In the genomic region with DNA sequence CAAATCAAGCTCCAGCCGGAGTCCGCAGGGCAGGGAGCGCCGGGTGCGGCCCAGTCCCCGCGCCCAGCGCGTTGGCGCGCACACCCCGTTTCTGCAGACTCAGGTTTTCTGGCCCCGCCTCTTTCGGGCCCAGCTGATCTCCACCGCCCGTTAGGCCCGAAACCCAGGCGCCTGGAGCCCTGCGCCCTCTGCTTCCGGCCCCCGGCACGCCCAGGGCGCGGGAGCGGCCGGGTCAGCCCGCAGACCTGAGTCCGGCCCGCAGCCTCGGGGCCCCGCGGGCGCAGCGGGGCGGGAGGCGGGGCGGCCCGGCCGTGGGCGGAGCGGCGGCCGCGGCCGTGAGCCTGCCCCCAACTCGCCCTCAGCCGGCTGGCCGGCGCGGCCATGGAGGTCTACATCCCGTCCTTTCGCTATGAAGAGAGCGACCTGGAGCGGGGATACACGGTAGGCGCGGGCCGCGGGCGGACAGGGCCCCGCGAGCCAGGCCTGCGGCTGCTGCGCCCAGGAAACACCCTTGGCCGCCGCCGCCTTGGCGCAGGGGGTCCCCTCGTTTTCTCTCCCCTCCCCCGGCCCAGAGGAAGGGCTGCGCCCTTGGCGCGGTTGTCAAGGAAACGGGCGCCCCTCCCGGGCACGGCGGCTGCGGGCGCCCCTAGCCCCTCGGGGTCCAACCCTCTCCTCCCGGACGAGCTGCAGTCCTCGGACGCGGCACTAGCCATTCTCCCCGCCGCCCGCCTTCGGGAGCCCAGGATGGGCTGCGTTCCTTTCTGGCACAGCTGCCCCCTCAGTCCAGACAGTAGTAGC, we compare ENCODE assay signal across 1 cellular context.
TF ChIP-seq lines count a peak whose summit lies in the region.

A gene with protein sequence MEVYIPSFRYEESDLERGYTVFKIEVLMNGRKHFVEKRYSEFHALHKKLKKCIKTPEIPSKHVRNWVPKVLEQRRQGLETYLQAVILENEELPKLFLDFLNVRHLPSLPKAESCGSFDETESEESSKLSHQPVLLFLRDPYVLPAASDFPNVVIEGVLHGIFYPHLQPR (plus strand): TSS at position 361 of the 798 bp plus-strand sequence. CDS start 21 bp downstream, at position 382.

TF ChIP-seq in K562, 482 proteins besides CTCF, POLR2A, EP300 and RAD21 (continued from another document and continues in another):
- no peak for TF ChIP-seq ZSCAN29 (IDR thresholded peaks at IDR 0.05)
- TF ChIP-seq CXXC5 (CRISPR knock-in tag; IDR thresholded peaks at IDR 0.05) = peak; percentile 86
- peak; percentile 18 for TF ChIP-seq RBBP5 (IDR thresholded peaks at IDR 0.05; ENCODE audit: borderline replicate concordance, insufficient read depth, low read length, poor library complexity, severe bottlenecking)
- TF ChIP-seq, protein P1, sequence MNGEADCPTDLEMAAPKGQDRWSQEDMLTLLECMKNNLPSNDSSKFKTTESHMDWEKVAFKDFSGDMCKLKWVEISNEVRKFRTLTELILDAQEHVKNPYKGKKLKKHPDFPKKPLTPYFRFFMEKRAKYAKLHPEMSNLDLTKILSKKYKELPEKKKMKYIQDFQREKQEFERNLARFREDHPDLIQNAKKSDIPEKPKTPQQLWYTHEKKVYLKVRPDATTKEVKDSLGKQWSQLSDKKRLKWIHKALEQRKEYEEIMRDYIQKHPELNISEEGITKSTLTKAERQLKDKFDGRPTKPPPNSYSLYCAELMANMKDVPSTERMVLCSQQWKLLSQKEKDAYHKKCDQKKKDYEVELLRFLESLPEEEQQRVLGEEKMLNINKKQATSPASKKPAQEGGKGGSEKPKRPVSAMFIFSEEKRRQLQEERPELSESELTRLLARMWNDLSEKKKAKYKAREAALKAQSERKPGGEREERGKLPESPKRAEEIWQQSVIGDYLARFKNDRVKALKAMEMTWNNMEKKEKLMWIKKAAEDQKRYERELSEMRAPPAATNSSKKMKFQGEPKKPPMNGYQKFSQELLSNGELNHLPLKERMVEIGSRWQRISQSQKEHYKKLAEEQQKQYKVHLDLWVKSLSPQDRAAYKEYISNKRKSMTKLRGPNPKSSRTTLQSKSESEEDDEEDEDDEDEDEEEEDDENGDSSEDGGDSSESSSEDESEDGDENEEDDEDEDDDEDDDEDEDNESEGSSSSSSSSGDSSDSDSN (IDR thresholded peaks at IDR 0.05; ENCODE audit: borderline replicate concordance in 1 of 2, low read depth in 2 of 2, low read length in 2 of 2) = peak; percentile 66 to 86; a peak in 3 of 4 replicates
- peak; percentile 69 for TF ChIP-seq TAF9B (IDR thresholded peaks at IDR 0.05; ENCODE audit: partially characterized antibody)
- TF ChIP-seq, protein P2, sequence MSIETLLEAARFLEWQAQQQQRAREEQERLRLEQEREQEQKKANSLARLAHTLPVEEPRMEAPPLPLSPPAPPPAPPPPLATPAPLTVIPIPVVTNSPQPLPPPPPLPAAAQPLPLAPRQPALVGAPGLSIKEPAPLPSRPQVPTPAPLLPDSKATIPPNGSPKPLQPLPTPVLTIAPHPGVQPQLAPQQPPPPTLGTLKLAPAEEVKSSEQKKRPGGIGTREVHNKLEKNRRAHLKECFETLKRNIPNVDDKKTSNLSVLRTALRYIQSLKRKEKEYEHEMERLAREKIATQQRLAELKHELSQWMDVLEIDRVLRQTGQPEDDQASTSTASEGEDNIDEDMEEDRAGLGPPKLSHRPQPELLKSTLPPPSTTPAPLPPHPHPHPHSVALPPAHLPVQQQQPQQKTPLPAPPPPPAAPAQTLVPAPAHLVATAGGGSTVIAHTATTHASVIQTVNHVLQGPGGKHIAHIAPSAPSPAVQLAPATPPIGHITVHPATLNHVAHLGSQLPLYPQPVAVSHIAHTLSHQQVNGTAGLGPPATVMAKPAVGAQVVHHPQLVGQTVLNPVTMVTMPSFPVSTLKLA (conservative IDR thresholded peaks at IDR 0.05) = peak in 1 of 2 experiments; percentile 54; a peak in 1 of 4 replicates
- TF ChIP-seq HNRNPUL1 (IDR thresholded peaks at IDR 0.05; ENCODE audit: low read length) = no peak
- TF ChIP-seq USF2 (CRISPR knock-in tag; IDR thresholded peaks at IDR 0.05) = peak; percentile 17; the same call in 1 of the 2 replicates
- peak; percentile 96 for TF ChIP-seq ZFX (CRISPR knock-in tag; IDR thresholded peaks at IDR 0.05)
- no peak for TF ChIP-seq SMAD3 (CRISPR knock-in tag; conservative IDR thresholded peaks at IDR 0.05)
- peak; percentile 88 for TF ChIP-seq MAFK (IDR thresholded peaks at IDR 0.05; ENCODE audit: low read length)
- TF ChIP-seq, protein P3, sequence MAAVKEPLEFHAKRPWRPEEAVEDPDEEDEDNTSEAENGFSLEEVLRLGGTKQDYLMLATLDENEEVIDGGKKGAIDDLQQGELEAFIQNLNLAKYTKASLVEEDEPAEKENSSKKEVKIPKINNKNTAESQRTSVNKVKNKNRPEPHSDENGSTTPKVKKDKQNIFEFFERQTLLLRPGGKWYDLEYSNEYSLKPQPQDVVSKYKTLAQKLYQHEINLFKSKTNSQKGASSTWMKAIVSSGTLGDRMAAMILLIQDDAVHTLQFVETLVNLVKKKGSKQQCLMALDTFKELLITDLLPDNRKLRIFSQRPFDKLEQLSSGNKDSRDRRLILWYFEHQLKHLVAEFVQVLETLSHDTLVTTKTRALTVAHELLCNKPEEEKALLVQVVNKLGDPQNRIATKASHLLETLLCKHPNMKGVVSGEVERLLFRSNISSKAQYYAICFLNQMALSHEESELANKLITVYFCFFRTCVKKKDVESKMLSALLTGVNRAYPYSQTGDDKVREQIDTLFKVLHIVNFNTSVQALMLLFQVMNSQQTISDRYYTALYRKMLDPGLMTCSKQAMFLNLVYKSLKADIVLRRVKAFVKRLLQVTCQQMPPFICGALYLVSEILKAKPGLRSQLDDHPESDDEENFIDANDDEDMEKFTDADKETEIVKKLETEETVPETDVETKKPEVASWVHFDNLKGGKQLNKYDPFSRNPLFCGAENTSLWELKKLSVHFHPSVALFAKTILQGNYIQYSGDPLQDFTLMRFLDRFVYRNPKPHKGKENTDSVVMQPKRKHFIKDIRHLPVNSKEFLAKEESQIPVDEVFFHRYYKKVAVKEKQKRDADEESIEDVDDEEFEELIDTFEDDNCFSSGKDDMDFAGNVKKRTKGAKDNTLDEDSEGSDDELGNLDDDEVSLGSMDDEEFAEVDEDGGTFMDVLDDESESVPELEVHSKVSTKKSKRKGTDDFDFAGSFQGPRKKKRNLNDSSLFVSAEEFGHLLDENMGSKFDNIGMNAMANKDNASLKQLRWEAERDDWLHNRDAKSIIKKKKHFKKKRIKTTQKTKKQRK (IDR thresholded peaks at IDR 0.05; ENCODE audit: borderline replicate concordance, low read depth, low read length) = no peak
- TF ChIP-seq, protein P4, sequence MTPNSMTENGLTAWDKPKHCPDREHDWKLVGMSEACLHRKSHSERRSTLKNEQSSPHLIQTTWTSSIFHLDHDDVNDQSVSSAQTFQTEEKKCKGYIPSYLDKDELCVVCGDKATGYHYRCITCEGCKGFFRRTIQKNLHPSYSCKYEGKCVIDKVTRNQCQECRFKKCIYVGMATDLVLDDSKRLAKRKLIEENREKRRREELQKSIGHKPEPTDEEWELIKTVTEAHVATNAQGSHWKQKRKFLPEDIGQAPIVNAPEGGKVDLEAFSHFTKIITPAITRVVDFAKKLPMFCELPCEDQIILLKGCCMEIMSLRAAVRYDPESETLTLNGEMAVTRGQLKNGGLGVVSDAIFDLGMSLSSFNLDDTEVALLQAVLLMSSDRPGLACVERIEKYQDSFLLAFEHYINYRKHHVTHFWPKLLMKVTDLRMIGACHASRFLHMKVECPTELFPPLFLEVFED (CRISPR knock-in tag; conservative IDR thresholded peaks at IDR 0.05) = no peak
- peak in 1 of 2 experiments; percentile 91; a peak in 1 of 4 replicates for TF ChIP-seq NONO (IDR thresholded peaks at IDR 0.05; ENCODE audit: low read depth in 2 of 2, low read length in 1 of 2)
- TF ChIP-seq NR2C2 (CRISPR knock-in tag; IDR thresholded peaks at IDR 0.05) = no peak
- TF ChIP-seq NR2C2 (tag; IDR thresholded peaks at IDR 0.05) = peak; percentile 5; the same call in 1 of the 2 replicates
- TF ChIP-seq PCBP1 (IDR thresholded peaks at IDR 0.05; ENCODE audit: low read depth, low read length, poor library complexity, severe bottlenecking) = peak; percentile 72
- no peak for TF ChIP-seq IRF2 (CRISPR knock-in tag; IDR thresholded peaks at IDR 0.05)
- TF ChIP-seq ATF7 (IDR thresholded peaks at IDR 0.05) = peak; percentile 23; the same call in 1 of the 2 replicates
- no peak for TF ChIP-seq DNMT1 (IDR thresholded peaks at IDR 0.05)
- no peak for TF ChIP-seq STAT5A (IDR thresholded peaks at IDR 0.05; ENCODE audit: borderline replicate concordance, low read length)
- TF ChIP-seq HMGN3 (IDR thresholded peaks at IDR 0.05; ENCODE audit: borderline replicate concordance, extremely low read depth, insufficient read length, low read depth, low read length) = peak; percentile 80
- TF ChIP-seq SMAD4 (CRISPR knock-in tag; conservative IDR thresholded peaks at IDR 0.05) = peak; percentile 77
- peak; percentile 23 for TF ChIP-seq TAF1 (IDR thresholded peaks at IDR 0.05; ENCODE audit: control insufficient read depth, extremely low read depth, insufficient read depth, low read length, severe bottlenecking)
- TF ChIP-seq TCFL5 (CRISPR knock-in tag; conservative IDR thresholded peaks at IDR 0.05) = no peak
- peak; percentile 6 for TF ChIP-seq TBP (optimal IDR thresholded peaks at IDR 0.05; ENCODE audit: low read depth, low read length)
- TF ChIP-seq, protein P5, sequence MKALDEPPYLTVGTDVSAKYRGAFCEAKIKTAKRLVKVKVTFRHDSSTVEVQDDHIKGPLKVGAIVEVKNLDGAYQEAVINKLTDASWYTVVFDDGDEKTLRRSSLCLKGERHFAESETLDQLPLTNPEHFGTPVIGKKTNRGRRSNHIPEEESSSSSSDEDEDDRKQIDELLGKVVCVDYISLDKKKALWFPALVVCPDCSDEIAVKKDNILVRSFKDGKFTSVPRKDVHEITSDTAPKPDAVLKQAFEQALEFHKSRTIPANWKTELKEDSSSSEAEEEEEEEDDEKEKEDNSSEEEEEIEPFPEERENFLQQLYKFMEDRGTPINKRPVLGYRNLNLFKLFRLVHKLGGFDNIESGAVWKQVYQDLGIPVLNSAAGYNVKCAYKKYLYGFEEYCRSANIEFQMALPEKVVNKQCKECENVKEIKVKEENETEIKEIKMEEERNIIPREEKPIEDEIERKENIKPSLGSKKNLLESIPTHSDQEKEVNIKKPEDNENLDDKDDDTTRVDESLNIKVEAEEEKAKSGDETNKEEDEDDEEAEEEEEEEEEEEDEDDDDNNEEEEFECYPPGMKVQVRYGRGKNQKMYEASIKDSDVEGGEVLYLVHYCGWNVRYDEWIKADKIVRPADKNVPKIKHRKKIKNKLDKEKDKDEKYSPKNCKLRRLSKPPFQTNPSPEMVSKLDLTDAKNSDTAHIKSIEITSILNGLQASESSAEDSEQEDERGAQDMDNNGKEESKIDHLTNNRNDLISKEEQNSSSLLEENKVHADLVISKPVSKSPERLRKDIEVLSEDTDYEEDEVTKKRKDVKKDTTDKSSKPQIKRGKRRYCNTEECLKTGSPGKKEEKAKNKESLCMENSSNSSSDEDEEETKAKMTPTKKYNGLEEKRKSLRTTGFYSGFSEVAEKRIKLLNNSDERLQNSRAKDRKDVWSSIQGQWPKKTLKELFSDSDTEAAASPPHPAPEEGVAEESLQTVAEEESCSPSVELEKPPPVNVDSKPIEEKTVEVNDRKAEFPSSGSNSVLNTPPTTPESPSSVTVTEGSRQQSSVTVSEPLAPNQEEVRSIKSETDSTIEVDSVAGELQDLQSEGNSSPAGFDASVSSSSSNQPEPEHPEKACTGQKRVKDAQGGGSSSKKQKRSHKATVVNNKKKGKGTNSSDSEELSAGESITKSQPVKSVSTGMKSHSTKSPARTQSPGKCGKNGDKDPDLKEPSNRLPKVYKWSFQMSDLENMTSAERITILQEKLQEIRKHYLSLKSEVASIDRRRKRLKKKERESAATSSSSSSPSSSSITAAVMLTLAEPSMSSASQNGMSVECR (CRISPR knock-in tag; IDR thresholded peaks at IDR 0.05) = 0 out of 2 replicates have a peak, but pooled peaks have one; percentile 21
- TF ChIP-seq, protein P6, sequence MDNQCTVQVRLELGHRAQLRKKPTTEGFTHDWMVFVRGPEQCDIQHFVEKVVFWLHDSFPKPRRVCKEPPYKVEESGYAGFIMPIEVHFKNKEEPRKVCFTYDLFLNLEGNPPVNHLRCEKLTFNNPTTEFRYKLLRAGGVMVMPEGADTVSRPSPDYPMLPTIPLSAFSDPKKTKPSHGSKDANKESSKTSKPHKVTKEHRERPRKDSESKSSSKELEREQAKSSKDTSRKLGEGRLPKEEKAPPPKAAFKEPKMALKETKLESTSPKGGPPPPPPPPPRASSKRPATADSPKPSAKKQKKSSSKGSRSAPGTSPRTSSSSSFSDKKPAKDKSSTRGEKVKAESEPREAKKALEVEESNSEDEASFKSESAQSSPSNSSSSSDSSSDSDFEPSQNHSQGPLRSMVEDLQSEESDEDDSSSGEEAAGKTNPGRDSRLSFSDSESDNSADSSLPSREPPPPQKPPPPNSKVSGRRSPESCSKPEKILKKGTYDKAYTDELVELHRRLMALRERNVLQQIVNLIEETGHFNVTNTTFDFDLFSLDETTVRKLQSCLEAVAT (IDR thresholded peaks at IDR 0.05) = peak in 1 of 2 experiments; percentile 17; a peak in 1 of 4 replicates
- peak; percentile 71 for TF ChIP-seq RB1 (IDR thresholded peaks at IDR 0.05; ENCODE audit: low read depth)
- peak; percentile 59 for TF ChIP-seq CTBP1 (IDR thresholded peaks at IDR 0.05; ENCODE audit: borderline replicate concordance)
- no peak for TF ChIP-seq NUFIP1 (IDR thresholded peaks at IDR 0.05; ENCODE audit: partially characterized antibody)
- TF ChIP-seq ZNF316 (IDR thresholded peaks at IDR 0.05) = peak; percentile 97
- no peak for TF ChIP-seq ESRRB (CRISPR knock-in tag; IDR thresholded peaks at IDR 0.05; ENCODE audit: borderline replicate concordance)
- peak; percentile 70; the same call in 1 of the 2 replicates for TF ChIP-seq GATAD2B (IDR thresholded peaks at IDR 0.05; ENCODE audit: borderline replicate concordance)
- TF ChIP-seq SIN3A (IDR thresholded peaks at IDR 0.05; ENCODE audit: borderline replicate concordance in 2 of 2, control insufficient read depth in 1 of 2, low read depth in 2 of 2, low read length in 2 of 2) = peak in 1 of 2 experiments; percentile 68; a peak in 2 of 4 replicates
- TF ChIP-seq CCNT2 (IDR thresholded peaks at IDR 0.05; ENCODE audit: borderline replicate concordance, extremely low read depth, insufficient read length, low read depth, low read length) = peak; percentile 95
- TF ChIP-seq TAF7 (tag; IDR thresholded peaks at IDR 0.05) = no peak
- no peak for TF ChIP-seq RBM15 (IDR thresholded peaks at IDR 0.05; ENCODE audit: insufficient read depth, low read length)
- peak; percentile 99 for TF ChIP-seq ZBTB1 (CRISPR knock-in tag; IDR thresholded peaks at IDR 0.05; ENCODE audit: borderline replicate concordance, low read depth)
- TF ChIP-seq GABPA (tag; conservative IDR thresholded peaks at IDR 0.05; ENCODE audit: low read depth) = peak; percentile 80
- TF ChIP-seq RCOR1 (IDR thresholded peaks at IDR 0.05; ENCODE audit: borderline replicate concordance in 1 of 2, low read depth in 2 of 2, low read length in 2 of 2) = no peak
